In genomic region chr3:105435277-105435676, GRCh38 we compare ENCODE assay signal across 20 cellular contexts.
DNase-seq lines count a peak whose midpoint lies in the region; ATAC-seq and TF ChIP-seq lines count a peak whose summit lies in the region.
"Had no signal": no experiment of that assay in that cellular context is flagged by ENCODE, and none has a peak within 500 bp of the region (broad histone marks: within the 10 kb centered on the region; RNA-seq: fewer than 3 reads in every experiment).

No MANE protein-coding gene starts in this region.

- TF ChIP-seq POLR2A in suprapubic skin (IDR thresholded peaks at IDR 0.05), result no peak

- no peak overlapping the region; the same call in 1 of the 2 replicates for H3K27ac ChIP-seq in C4-2B
- H3K27ac ChIP-seq in endodermal cell (ENCODE audit: low read depth, low read length), result no peak overlapping the region
- no peak overlapping the region for H3K27ac ChIP-seq in MM.1S (ENCODE audit: low read length)
- H3K27ac ChIP-seq in suprapubic skin, result no peak overlapping the region
- H3K27ac ChIP-seq: A549; BLaER1 treated with 17β-estradiol and CSF1 and Interleukin-3, amounts not matched to agents 10 nM and 100 nM; GM23248 had no signal

- H3K27ac Mint-ChIP-seq in endodermal cell (no peak overlapping the region), T-cell (no peak overlapping the region)
- H3K27ac Mint-ChIP-seq: CD4-positive, alpha-beta memory T cell had no signal

- no peak overlapping the region for H3K4me3 ChIP-seq in LNCaP clone FGC (ENCODE audit: low read depth, low read length)
- no peak overlapping the region for H3K4me3 ChIP-seq in endodermal cell (ENCODE audit: low read length)
- no peak overlapping the region for H3K4me3 ChIP-seq in MM.1S (ENCODE audit: low read length)
- no peak overlapping the region for H3K4me3 ChIP-seq in suprapubic skin
- H3K4me3 ChIP-seq: A549; BLaER1 treated with 17β-estradiol and CSF1 and Interleukin-3, amounts not matched to agents 10 nM and 100 nM; GM23248 had no signal

- H3K4me2 ChIP-seq in MM.1S (ENCODE audit: low read depth, low read length), result no peak overlapping the region
- H3K4me2 ChIP-seq: A549; BLaER1 treated with 17β-estradiol and CSF1 and Interleukin-3, amounts not matched to agents 10 nM and 100 nM had no signal

- no peaks in the 10 kb centered on the region for H3K27me3 ChIP-seq in endodermal cell (ENCODE audit: control insufficient read depth, insufficient read depth, low read length, poor library complexity, severe bottlenecking)
- H3K27me3 ChIP-seq in MM.1S (replicated peaks; ENCODE audit: insufficient read depth, low read length), result no peaks in the 10 kb centered on the region
- H3K27me3 ChIP-seq in suprapubic skin, result no peaks in the 10 kb centered on the region
- H3K27me3 ChIP-seq: BE2C; BLaER1 treated with 17β-estradiol and CSF1 and Interleukin-3, amounts not matched to agents 10 nM and 100 nM had no signal

- WGBS in endodermal cell (ENCODE audit: insufficient coverage in 1 of 2, insufficient read length in 1 of 2), 2 experiments, result 96 to 100% methylated on average over 2 to 3 of the region's 3 CpGs
- whole genome bisulfite sequencing in suprapubic skin, result 79% methylated on average over 3 of the region's 3 CpGs

- H3K36me3 Mint-ChIP-seq in endodermal cell (ENCODE audit: low read depth) (peaks cover 2% of the 10 kb centered on the region), T-cell (peaks cover 4% of the 10 kb centered on the region)

- no peaks in the 10 kb centered on the region for H3F3A ChIP-seq in MM.1S (ENCODE audit: insufficient read depth, low read length)

- POLR2A ChIA-PET in T-cell (lab: Charles Lee), result no interaction called here

- CTCF ChIA-PET in T-cell (lab: Charles Lee), result interaction anchor here in 1 of 2 donors (0.6 kb wide), 1 partner anchor 1920 kb away, joined by 3 read pairs; no protein-coding TSS in a partner anchor

- ATAC-seq in T-cell (replicated peaks in 1 of 4), result no peak
- ATAC-seq: A549 had no signal

- no peaks in the 10 kb centered on the region for H3K9me2 ChIP-seq in MM.1S (replicated peaks; ENCODE audit: insufficient read depth, low read length)

- H3K27me3 Mint-ChIP-seq in endodermal cell (ENCODE audit: insufficient read depth) (no peaks in the 10 kb centered on the region), T-cell (no peaks in the 10 kb centered on the region)
- H3K27me3 Mint-ChIP-seq: CD4-positive, alpha-beta memory T cell had no signal

- DNase-seq in LNCaP clone FGC (ENCODE audit: low read depth) (peak; percentile 81), endodermal cell (no peak), MM.1S (no peak), suprapubic skin (ENCODE audit: low spot score in 2 of 2) (no peak), T-cell (no peak)
- DNase-seq: 8988T; ACHN; AML-193; BE2C; Calu3; CD4-positive, alpha-beta memory T cell; COR-L47; DMS53; DMS79 treated with DMSO at 0.1 percent for 48 hours; GM23248; H7; HCEC 1CT had no signal

- peaks cover 3% of the 10 kb centered on the region for H3K4me1 ChIP-seq in endodermal cell (ENCODE audit: control insufficient read depth, insufficient read depth, low read length)
- H3K4me1 ChIP-seq in MM.1S (ENCODE audit: low read length), result no peaks in the 10 kb centered on the region
- H3K4me1 ChIP-seq in suprapubic skin, result no peaks in the 10 kb centered on the region

- no peak overlapping the region for H3K4me3 Mint-ChIP-seq in endodermal cell
- H3K4me3 Mint-ChIP-seq in T-cell, result no peak overlapping the region
- H3K4me3 Mint-ChIP-seq: CD4-positive, alpha-beta memory T cell had no signal

- no peak overlapping the region for H2AFZ ChIP-seq in MM.1S (ENCODE audit: low read length)
- H2AFZ ChIP-seq: GM23248 had no signal

- H3K9me3 ChIP-seq in endodermal cell (ENCODE audit: control insufficient read depth, low read length) (peaks cover 11% of the 10 kb centered on the region), MM.1S (replicated peaks; ENCODE audit: insufficient read depth, low read length) (no peaks in the 10 kb centered on the region), suprapubic skin (no peaks in the 10 kb centered on the region)
- H3K9me3 ChIP-seq: BE2C had no signal

- H3K36me3 ChIP-seq in endodermal cell (ENCODE audit: control insufficient read depth, insufficient read depth, low read length) (no peaks in the 10 kb centered on the region), MM.1S (replicated peaks; ENCODE audit: insufficient read depth, low read length) (no peaks in the 10 kb centered on the region), suprapubic skin (no peaks in the 10 kb centered on the region)

- no peaks in the 10 kb centered on the region for H3K79me2 ChIP-seq in MM.1S (ENCODE audit: low read length)

- peaks cover 12% of the 10 kb centered on the region for H3K9me3 Mint-ChIP-seq in endodermal cell
- H3K9me3 Mint-ChIP-seq in T-cell, result peaks cover 0 to 4% (median 0%) of the 10 kb centered on the region in 3 donors

- H3K4me1 Mint-ChIP-seq in endodermal cell (peaks cover 10% of the 10 kb centered on the region), T-cell (no peaks in the 10 kb centered on the region)
- H3K4me1 Mint-ChIP-seq: CD4-positive, alpha-beta memory T cell had no signal

- TF ChIP-seq CTCF in C4-2B (conservative IDR thresholded peaks at IDR 0.05), result peak; percentile 1; the same call in 1 of the 2 replicates
- no peak for TF ChIP-seq CTCF in LNCaP clone FGC (IDR thresholded peaks at IDR 0.05; ENCODE audit: control insufficient read depth, extremely low read depth, insufficient read depth)
- TF ChIP-seq CTCF in endodermal cell (conservative IDR thresholded peaks at IDR 0.05), result peak; percentile 20
- no peak for TF ChIP-seq CTCF in MM.1S (IDR thresholded peaks at IDR 0.05; ENCODE audit: low read length)
- no peak for TF ChIP-seq CTCF in suprapubic skin (IDR thresholded peaks at IDR 0.05)

- no peak for TF ChIP-seq EP300 in suprapubic skin (IDR thresholded peaks at IDR 0.05)

- no peaks in the 10 kb centered on the region for H4K20me1 ChIP-seq in MM.1S (ENCODE audit: insufficient read depth, low read length)

- H3K9ac ChIP-seq in endodermal cell (ENCODE audit: extremely low read depth, low read length, poor library complexity, severe bottlenecking) (no peak overlapping the region), MM.1S (ENCODE audit: low read length) (no peak overlapping the region)
- H3K9ac ChIP-seq: BLaER1 treated with 17β-estradiol and CSF1 and Interleukin-3, amounts not matched to agents 10 nM and 100 nM; GM23248 had no signal

Comparison
In these comparisons a context has a peak if more than half of its experiments do, and no peak if none do; other contexts are left out.
1. CTCF ChIP-seq: peak in C4-2B (single experiment) and endodermal cell (single experiment); none in LNCaP clone FGC (single experiment), MM.1S (single experiment) and suprapubic skin (0 of 2).